In the genomic region with DNA sequence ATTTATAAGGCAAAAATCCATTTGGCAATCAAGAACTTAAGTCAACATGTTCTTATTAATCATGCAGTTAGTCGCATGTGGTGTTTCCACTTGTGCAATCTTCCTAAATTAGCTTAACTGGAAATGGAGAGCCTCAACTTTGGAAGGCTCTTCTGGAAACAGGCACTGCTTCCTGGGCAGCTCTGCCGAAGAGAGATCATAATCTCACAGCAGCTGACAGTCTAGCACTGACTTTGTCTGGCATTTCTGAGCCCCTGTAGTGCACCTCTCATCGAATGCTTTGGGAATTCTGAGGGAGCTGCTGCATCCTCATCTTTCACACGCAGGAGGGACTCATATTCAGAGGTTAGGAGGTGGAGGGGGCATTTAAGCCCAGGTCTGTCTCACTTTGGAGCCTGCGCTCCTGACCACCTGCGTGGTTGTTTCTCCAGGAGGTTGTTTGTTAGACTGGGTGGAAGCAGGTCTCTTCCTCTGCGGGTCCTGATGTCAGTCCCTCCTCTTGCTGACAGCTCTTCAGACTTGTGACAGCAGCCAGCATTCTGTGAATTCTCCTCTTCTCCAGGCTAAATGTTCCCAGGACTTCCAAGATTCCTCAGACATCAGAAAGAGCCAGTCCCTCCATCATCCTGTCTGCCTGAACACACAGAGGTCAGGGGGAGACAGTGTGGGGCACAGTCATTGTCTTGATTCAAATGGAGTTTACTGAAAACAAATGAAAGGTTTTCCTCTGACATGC, we compare ENCODE assay signal across 1 cellular context.
TF ChIP-seq lines count a peak whose summit lies in the region.

No MANE protein-coding gene starts in this region.

TF ChIP-seq in HEK293, 187 proteins besides CTCF, POLR2A, EP300 and RAD21 (continued from another document):
- TF ChIP-seq ZNF704 (tag by site-specific recombination; IDR thresholded peaks at IDR 0.05) (no peak), ZNF558 (tag by site-specific recombination; IDR thresholded peaks at IDR 0.05) (no peak), AEBP2 (tag by site-specific recombination; IDR thresholded peaks at IDR 0.05; ENCODE audit: borderline replicate concordance) (no peak), SP7 (tag by site-specific recombination; IDR thresholded peaks at IDR 0.05) (no peak), OSR2 (tag by site-specific recombination; IDR thresholded peaks at IDR 0.05) (peak; percentile 61; the same call in 1 of the 2 replicates), ZNF292 (tag by site-specific recombination; IDR thresholded peaks at IDR 0.05; ENCODE audit: borderline replicate concordance, low read depth) (no peak), ZNF341 (tag by site-specific recombination; IDR thresholded peaks at IDR 0.05; ENCODE audit: low read depth) (peak; percentile 51), ZNF133 (tag by site-specific recombination; IDR thresholded peaks at IDR 0.05) (no peak), PRDM2 (tag by site-specific recombination; IDR thresholded peaks at IDR 0.05; ENCODE audit: borderline replicate concordance) (no peak)
- TF ChIP-seq, protein P1, sequence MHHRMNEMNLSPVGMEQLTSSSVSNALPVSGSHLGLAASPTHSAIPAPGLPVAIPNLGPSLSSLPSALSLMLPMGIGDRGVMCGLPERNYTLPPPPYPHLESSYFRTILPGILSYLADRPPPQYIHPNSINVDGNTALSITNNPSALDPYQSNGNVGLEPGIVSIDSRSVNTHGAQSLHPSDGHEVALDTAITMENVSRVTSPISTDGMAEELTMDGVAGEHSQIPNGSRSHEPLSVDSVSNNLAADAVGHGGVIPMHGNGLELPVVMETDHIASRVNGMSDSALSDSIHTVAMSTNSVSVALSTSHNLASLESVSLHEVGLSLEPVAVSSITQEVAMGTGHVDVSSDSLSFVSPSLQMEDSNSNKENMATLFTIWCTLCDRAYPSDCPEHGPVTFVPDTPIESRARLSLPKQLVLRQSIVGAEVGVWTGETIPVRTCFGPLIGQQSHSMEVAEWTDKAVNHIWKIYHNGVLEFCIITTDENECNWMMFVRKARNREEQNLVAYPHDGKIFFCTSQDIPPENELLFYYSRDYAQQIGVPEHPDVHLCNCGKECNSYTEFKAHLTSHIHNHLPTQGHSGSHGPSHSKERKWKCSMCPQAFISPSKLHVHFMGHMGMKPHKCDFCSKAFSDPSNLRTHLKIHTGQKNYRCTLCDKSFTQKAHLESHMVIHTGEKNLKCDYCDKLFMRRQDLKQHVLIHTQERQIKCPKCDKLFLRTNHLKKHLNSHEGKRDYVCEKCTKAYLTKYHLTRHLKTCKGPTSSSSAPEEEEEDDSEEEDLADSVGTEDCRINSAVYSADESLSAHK (tag by site-specific recombination; IDR thresholded peaks at IDR 0.05) = no peak
